Comparison of ENCODE assay signal across 7 cellular contexts in the genomic region with DNA sequence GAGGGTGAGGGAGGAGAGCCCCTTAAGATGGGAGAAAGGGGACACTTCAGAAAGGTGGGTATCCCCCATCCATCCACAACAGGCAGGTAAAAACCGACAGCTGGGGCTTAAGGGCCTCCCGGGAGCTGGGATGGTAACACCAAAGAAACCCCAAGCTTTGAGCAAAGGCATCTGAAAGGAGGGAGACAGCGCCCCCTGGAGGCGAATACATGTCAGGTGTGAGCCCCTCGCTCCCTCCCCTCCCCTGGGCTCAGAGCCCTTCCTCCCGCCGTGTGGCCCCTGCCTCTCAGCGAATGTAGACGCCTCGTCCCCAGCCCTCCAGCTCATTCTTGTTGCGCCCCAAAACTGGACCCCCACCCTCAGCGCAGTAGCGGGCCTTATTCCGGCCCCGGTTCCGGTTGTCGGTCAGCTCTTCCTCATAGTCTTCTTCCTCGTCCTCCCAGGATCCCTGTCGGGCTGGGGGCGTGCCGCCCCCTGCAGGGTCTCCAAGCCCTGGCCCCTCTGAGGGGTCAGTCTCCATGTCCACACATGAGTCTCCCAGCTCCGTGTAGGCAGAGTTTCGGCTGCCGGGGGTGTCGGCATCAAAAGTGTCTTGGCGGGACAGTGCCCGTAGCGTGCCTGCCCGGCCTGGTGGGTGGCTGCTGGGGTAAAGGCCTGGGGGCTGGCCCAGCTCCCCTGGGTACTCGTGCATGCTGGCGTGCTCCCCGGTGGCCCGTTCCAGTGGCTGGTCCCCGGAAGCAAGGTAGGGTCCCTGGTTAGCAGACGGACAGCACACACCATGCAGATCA. TPM values are rescaled to one million over a fixed set of nuclear protein-coding genes. Genes with fewer than 3 reads are reported as not detected.
DNase-seq lines count a peak whose midpoint lies in the region; ATAC-seq and TF ChIP-seq lines count a peak whose summit lies in the region.

No MANE protein-coding gene starts in this region.

- H3K27ac Mint-ChIP-seq in activated B cell treated with CpG ODN at 0.5 μM for 24 hours: no peak overlapping the region

- POLR2A ChIA-PET in activated B cell treated with CpG ODN at 0.5 μM for 24 hours (lab: Charles Lee): interaction anchor here (0.6 to 2.0 kb wide), 3 partner anchors 25 to 208 kb away, joined by 3 to 6 read pairs (median 3); partner anchors contain the start of genes FBXO47 and RPL19

- CTCF ChIA-PET in activated B cell treated with CpG ODN at 0.5 μM for 24 hours (lab: Charles Lee): interaction anchor here (1.0 to 6.4 kb wide), 10 partner anchors 9 to 321 kb away, joined by 3 to 49 read pairs (median 6); partner anchors contain the start of genes ARL5C and RPL19

- ATAC-seq in activated B cell treated with CpG ODN at 0.5 μM for 24 hours (ENCODE audit: low read depth) (peak; percentile 85), HG03039 (IDR thresholded peaks at IDR 0.05; ENCODE audit: unreplicated experiment) (no peak)

- peak overlapping the region; percentile 60 for H3K4me3 Mint-ChIP-seq in activated B cell treated with CpG ODN at 0.5 μM for 24 hours

- peaks cover 2% of the 10 kb centered on the region for H3K36me3 Mint-ChIP-seq in activated B cell treated with CpG ODN at 0.5 μM for 24 hours (ENCODE audit: low read depth)

- TF ChIP-seq CTCF in GM12873 (IDR thresholded peaks at IDR 0.05; ENCODE audit: insufficient read depth, low read depth, low read length, missing control alignments) (peak; percentile 94), activated B cell treated with CpG ODN at 0.5 μM for 24 hours (IDR thresholded peaks at IDR 0.05) (no peak)

- H3K27ac ChIP-seq in caudate nucleus (ENCODE audit: low read depth, low read length): no peak overlapping the region

- peaks cover 5% of the 10 kb centered on the region for H3K4me1 Mint-ChIP-seq in activated B cell treated with CpG ODN at 0.5 μM for 24 hours

- peak; percentile 15 for DNase-seq in NCI-H2029 treated with DMSO at 0.1 percent for 48 hours (lab: John Stamatoyannopoulos, UW)
- DNase-seq in activated B cell treated with CpG ODN at 0.5 μM for 24 hours: peak; percentile 55
- DNase-seq in caudate nucleus (lab: John Stamatoyannopoulos, UW): peak in 40 of 61 donors; percentile 10 to 74 (median 38)
- DNase-seq in kidney tubule cell (ENCODE audit: low spot score): peak; percentile 50
- peak; percentile 47 to 70 (median 50) for DNase-seq in stimulated activated CD4-positive, alpha-beta T cell treated with anti-CD3 and anti-CD28 coated beads, TNF-alpha, amount 100 ng/mL, for 1 hour (ENCODE audit: low read depth in 3 of 3, low spot score in 1 of 3)

- no peaks in the 10 kb centered on the region for H3K9me3 Mint-ChIP-seq in activated B cell treated with CpG ODN at 0.5 μM for 24 hours

- H3K27me3 Mint-ChIP-seq in activated B cell treated with CpG ODN at 0.5 μM for 24 hours: peaks cover 19% of the 10 kb centered on the region

- intact Hi-C loops in activated B cell treated with CpG ODN at 0.5 μM for 24 hours (cut with micrococcal nuclease): loop anchor here (1.0 kb wide), 1 partner anchor 192 kb away; no protein-coding TSS in a partner anchor

RNA-seq across cellular contexts. Expression of gene ARL5C, which starts 9.1 kb away (rescaled TPM):
- not detected in 2 replicates for total RNA-seq in activated B cell treated with CpG ODN at 0.5 μM for 24 hours

RNA-seq across cellular contexts. Expression of gene CACNB1, which starts 22.4 kb away (rescaled TPM):
- 4.5 and 5.7 TPM in 2 replicates for total RNA-seq in activated B cell treated with CpG ODN at 0.5 μM for 24 hours

RNA-seq across cellular contexts. Expression of gene PLXDC1, which starts 23.7 kb away (rescaled TPM):
- total RNA-seq in activated B cell treated with CpG ODN at 0.5 μM for 24 hours: not detected in 2 replicates

RNA-seq across cellular contexts. Expression of gene RPL19, which starts 25.0 kb away (rescaled TPM):
- 3,324 and 3,891 TPM in 2 replicates for total RNA-seq in activated B cell treated with CpG ODN at 0.5 μM for 24 hours

RNA-seq across cellular contexts. Expression of gene STAC2, which starts 50.6 kb away (rescaled TPM):
- total RNA-seq in activated B cell treated with CpG ODN at 0.5 μM for 24 hours: not detected in 2 replicates
